Comparison of ENCODE assay signal across 8 cellular contexts in genomic region chr17:74325743-74326379, GRCh38. TPM values are rescaled to one million over a fixed set of nuclear protein-coding genes. Genes with fewer than 3 reads are reported as not detected.
DNase-seq lines count a peak whose midpoint lies in the region; ATAC-seq, FAIRE-seq and TF ChIP-seq lines count a peak whose summit lies in the region.

Gene KIF19 (plus strand): TSS chr17:74326226. CDS start chr17:74326350, 124 bp downstream.

- DNase-seq in Daoy (ENCODE audit: low read depth) (peak; percentile 63), frontal cortex (ENCODE audit: low spot score in 2 of 2) (peak; percentile 82 to 88), osteocyte (ENCODE audit: extremely low spot score, unreplicated experiment) (no peak), occipital lobe (lab: John Stamatoyannopoulos, UW) (no peak), amniotic stem cell (lab: John Stamatoyannopoulos, UW) (no peak)
- peak; percentile 4 for DNase-seq in activated CD8-positive, alpha-beta memory T cell treated with anti-CD3 and anti-CD28 coated beads, Interleukin-2, amount 50 U/mL, for 24 hours (ENCODE audit: extremely low read depth)

- ATAC-seq in HG03520 (IDR thresholded peaks at IDR 0.05; ENCODE audit: unreplicated experiment) = peak; percentile 53

- no peak for TF ChIP-seq CTCF in osteocyte (IDR thresholded peaks at IDR 0.05)

- H3K27ac Mint-ChIP-seq in osteocyte (ENCODE audit: unreplicated experiment) = no peak within 1 kb of the TSS

- H3K27me3 Mint-ChIP-seq in osteocyte (ENCODE audit: unreplicated experiment) = peaks cover 47% of the 10 kb centered on the region

- peaks cover 2% of the 10 kb centered on the region for H3K4me1 Mint-ChIP-seq in osteocyte (ENCODE audit: unreplicated experiment)

- FAIRE-seq in frontal cortex (lab: Jason Lieb, UNC) = no peak

- H3K9me3 Mint-ChIP-seq in osteocyte (ENCODE audit: unreplicated experiment) = no peaks in the 10 kb centered on the region

- H3K36me3 Mint-ChIP-seq in osteocyte (ENCODE audit: unreplicated experiment) = no peaks in the 10 kb centered on the region

- H3K4me3 Mint-ChIP-seq in osteocyte (ENCODE audit: unreplicated experiment) = peak within 1 kb of the TSS; percentile 18

- H3K27ac ChIP-seq in temporal lobe (ENCODE audit: low read depth, low read length) = peak within 1 kb of the TSS; percentile 80

RNA-seq across cellular contexts. Expression of gene KIF19, which starts in this region (rescaled TPM):
- total RNA-seq in Daoy (2014; rRNA removed; shearing (Covaris generic)) = 0.12 TPM in 1 of 2 replicates, not detected in the other
- total RNA-seq in frontal cortex = not detected
- total RNA-seq in osteocyte = not detected in 2 replicates
- total RNA-seq in temporal lobe = under 0.01 TPM
- total RNA-seq in occipital lobe = not detected

Comparison
In these comparisons a context has a peak if more than half of its experiments do, and no peak if none do; other contexts are left out.
1. Peak in DNase-seq in Daoy; RNA of the gene not detected or under 1 TPM.
2. Peak in DNase-seq in frontal cortex; RNA of the gene not detected or under 1 TPM.